In the genomic region with DNA sequence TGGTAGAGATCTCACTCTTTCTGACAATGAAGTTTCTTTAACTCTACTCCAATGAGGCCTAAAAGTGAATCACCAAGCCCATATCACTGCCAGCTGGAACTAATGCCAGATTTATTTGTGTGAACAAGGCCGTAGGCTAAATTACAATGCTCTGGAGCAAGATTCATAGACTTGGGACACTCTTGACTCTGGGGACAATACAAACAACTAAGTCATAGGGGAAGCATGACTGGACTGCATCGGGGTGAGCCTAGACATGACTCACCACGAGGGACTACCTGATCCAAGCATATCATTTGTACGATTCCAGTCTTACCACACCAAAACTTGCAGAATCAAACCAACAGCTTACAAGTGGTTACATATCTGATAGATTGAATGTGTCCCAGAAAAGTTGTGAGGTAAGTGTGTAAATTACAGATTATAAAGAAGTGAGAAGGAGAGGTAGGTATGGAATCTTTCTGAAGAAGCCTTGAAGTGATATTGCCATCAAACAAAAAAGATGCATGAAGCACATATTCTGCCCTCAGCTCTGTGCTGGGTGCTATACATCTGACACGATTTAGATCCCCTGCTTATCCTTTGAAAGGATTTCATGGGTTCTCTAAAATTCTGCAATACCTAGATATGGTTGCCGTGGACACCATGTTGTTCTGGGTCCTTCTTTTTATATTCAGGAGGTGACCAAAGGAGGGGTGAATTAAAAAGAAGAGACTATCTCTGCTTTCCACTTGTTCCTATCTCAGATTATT, we compare ENCODE assay signal across 15 cellular contexts.
A peak's percentile ranks its signal among the peaks of the same experiment; 100 is the strongest.
DNase-seq lines count a peak whose midpoint lies in the region; ATAC-seq, FAIRE-seq and TF ChIP-seq lines count a peak whose summit lies in the region.
"Had no signal": no experiment of that assay in that cellular context is flagged by ENCODE, and none has a peak within 500 bp of the region (broad histone marks: within the 10 kb centered on the region; RNA-seq: fewer than 3 reads in every experiment).

No MANE protein-coding gene starts in this region.

- H3K27me3 Mint-ChIP-seq in astrocyte (ENCODE audit: low read depth, unreplicated experiment) = no peaks in the 10 kb centered on the region
- no peaks in the 10 kb centered on the region for H3K27me3 Mint-ChIP-seq in endodermal cell (ENCODE audit: insufficient read depth)
- H3K27me3 Mint-ChIP-seq: activated CD8-positive, alpha-beta memory T cell treated with anti-CD3 and anti-CD28 coated beads, Interleukin-2, amount 10 ng/mL, durations not matched to agents 7 days and 5 days; activated naive CD4-positive, alpha-beta T cell treated with anti-CD3 and anti-CD28 coated beads, Interleukin-2, amount 10 ng/mL, durations not matched to agents 7 days and 5 days had no signal

- H4K20me1 ChIP-seq in astrocyte (ENCODE audit: insufficient read depth, low read length) = no peaks in the 10 kb centered on the region

- H3K36me3 ChIP-seq in astrocyte (ENCODE audit: insufficient read depth, low read length) (no peaks in the 10 kb centered on the region), endodermal cell (ENCODE audit: control insufficient read depth, insufficient read depth, low read length) (no peaks in the 10 kb centered on the region)

- ATAC-seq in foreskin keratinocyte = peak; percentile 86
- ATAC-seq: activated CD8-positive, alpha-beta memory T cell treated with anti-CD3 and anti-CD28 coated beads, Interleukin-2, amount 10 ng/mL, durations not matched to agents 7 days and 5 days; psoas muscle; WTC11 had no signal

- no peak overlapping the region for H3K9ac ChIP-seq in astrocyte (ENCODE audit: low read length)
- no peak overlapping the region for H3K9ac ChIP-seq in endodermal cell (ENCODE audit: extremely low read depth, low read length, poor library complexity, severe bottlenecking)

- 89 to 95% methylated on average over 2 to 6 of the region's 6 CpGs for WGBS in endodermal cell (ENCODE audit: insufficient coverage in 1 of 2, insufficient read length in 1 of 2), 2 experiments

- FAIRE-seq in astrocyte (lab: Jason Lieb, UNC) (no peak), RCC 7860 (lab: Jason Lieb, UNC) (no peak)

- peaks cover 5% of the 10 kb centered on the region for H3K4me1 ChIP-seq in astrocyte (ENCODE audit: insufficient read depth, low read length)
- H3K4me1 ChIP-seq in foreskin keratinocyte = no peaks in the 10 kb centered on the region
- H3K4me1 ChIP-seq in endodermal cell (ENCODE audit: control insufficient read depth, insufficient read depth, low read length) = no peaks in the 10 kb centered on the region
- H3K4me1 ChIP-seq: psoas muscle, testis had no signal

- H3K4me3 Mint-ChIP-seq in astrocyte (ENCODE audit: unreplicated experiment) (no peak overlapping the region), endodermal cell (no peak overlapping the region)
- H3K4me3 Mint-ChIP-seq: activated CD8-positive, alpha-beta memory T cell treated with anti-CD3 and anti-CD28 coated beads, Interleukin-2, amount 10 ng/mL, durations not matched to agents 7 days and 5 days; activated naive CD4-positive, alpha-beta T cell treated with anti-CD3 and anti-CD28 coated beads, Interleukin-2, amount 10 ng/mL, durations not matched to agents 7 days and 5 days; immature natural killer cell; WTC11 had no signal

- DNase-seq in AG04449 (ENCODE audit: low read depth, low spot score) (peak; percentile 28), HT1080 (ENCODE audit: low read depth) (peak; percentile 89), astrocyte (ENCODE audit: low read depth) (peak; percentile 83), foreskin keratinocyte (peak; percentile 77 to 83), HPDE6-E6E7 (ENCODE audit: extremely low spot score) (no peak), endodermal cell (no peak), mesenteric fat pad (ENCODE audit: low spot score) (no peak), RCC 7860 (ENCODE audit: low spot score) (no peak)
- DNase-seq: activated CD8-positive, alpha-beta memory T cell treated with anti-CD3 and anti-CD28 coated beads, Interleukin-2, amount 10 ng/mL, durations not matched to agents 7 days and 5 days; activated naive CD4-positive, alpha-beta T cell treated with anti-CD3 and anti-CD28 coated beads, Interleukin-2, amount 10 ng/mL, durations not matched to agents 7 days and 5 days; cerebellar nuclear complex; immature natural killer cell; psoas muscle; testis had no signal

- H2AFZ ChIP-seq in astrocyte (ENCODE audit: low read depth, low read length) = no peak overlapping the region

- H3K27ac ChIP-seq in astrocyte (ENCODE audit: low read depth, low read length) (peak overlapping the region; percentile 29), foreskin keratinocyte (no peak overlapping the region), endodermal cell (ENCODE audit: low read depth, low read length) (no peak overlapping the region)
- H3K27ac ChIP-seq: psoas muscle, testis had no signal

- peaks cover 4% of the 10 kb centered on the region for H3K4me1 Mint-ChIP-seq in astrocyte (ENCODE audit: low read depth, unreplicated experiment)
- H3K4me1 Mint-ChIP-seq in endodermal cell = peaks cover under 1% of the 10 kb centered on the region
- H3K4me1 Mint-ChIP-seq: activated CD8-positive, alpha-beta memory T cell treated with anti-CD3 and anti-CD28 coated beads, Interleukin-2, amount 10 ng/mL, durations not matched to agents 7 days and 5 days; activated naive CD4-positive, alpha-beta T cell treated with anti-CD3 and anti-CD28 coated beads, Interleukin-2, amount 10 ng/mL, durations not matched to agents 7 days and 5 days; immature natural killer cell; WTC11 had no signal

- TF ChIP-seq CTCF in AG04449 (IDR thresholded peaks at IDR 0.05; ENCODE audit: insufficient read depth, low read length, missing control alignments) (no peak), astrocyte (IDR thresholded peaks at IDR 0.05; ENCODE audit: insufficient read depth, low read depth, low read length) (no peak), foreskin keratinocyte (conservative IDR thresholded peaks at IDR 0.05) (no peak), endodermal cell (conservative IDR thresholded peaks at IDR 0.05) (no peak)

- CTCF ChIA-PET in AG04449 (lab: Yijun Ruan, JAX) = no interaction called here

- H3K4me3 ChIP-seq in AG04449 (ENCODE audit: low read depth, low read length) (no peak overlapping the region), astrocyte (ENCODE audit: insufficient read depth, low read depth, low read length) (no peak overlapping the region), endodermal cell (ENCODE audit: low read length) (no peak overlapping the region)
- H3K4me3 ChIP-seq: psoas muscle, testis had no signal

- no peaks in the 10 kb centered on the region for H3K79me2 ChIP-seq in astrocyte (ENCODE audit: insufficient read depth, low read length)

- peak overlapping the region; percentile 29 for H3K27ac Mint-ChIP-seq in astrocyte (ENCODE audit: unreplicated experiment)
- no peak overlapping the region for H3K27ac Mint-ChIP-seq in endodermal cell
- H3K27ac Mint-ChIP-seq: activated CD8-positive, alpha-beta memory T cell treated with anti-CD3 and anti-CD28 coated beads, Interleukin-2, amount 10 ng/mL, durations not matched to agents 7 days and 5 days; activated naive CD4-positive, alpha-beta T cell treated with anti-CD3 and anti-CD28 coated beads, Interleukin-2, amount 10 ng/mL, durations not matched to agents 7 days and 5 days; immature natural killer cell; WTC11 had no signal

- H3K27me3 ChIP-seq in astrocyte (ENCODE audit: insufficient read depth, low read length) (no peaks in the 10 kb centered on the region), foreskin keratinocyte (no peaks in the 10 kb centered on the region), endodermal cell (ENCODE audit: control insufficient read depth, insufficient read depth, low read length, poor library complexity, severe bottlenecking) (no peaks in the 10 kb centered on the region)
- H3K27me3 ChIP-seq: testis had no signal

- H3K4me2 ChIP-seq in astrocyte (ENCODE audit: low read length) = peak overlapping the region; percentile 48

- H3K36me3 Mint-ChIP-seq in astrocyte (ENCODE audit: low read depth, unreplicated experiment) (no peaks in the 10 kb centered on the region), endodermal cell (ENCODE audit: low read depth) (no peaks in the 10 kb centered on the region)
- H3K36me3 Mint-ChIP-seq: activated CD8-positive, alpha-beta memory T cell treated with anti-CD3 and anti-CD28 coated beads, Interleukin-2, amount 10 ng/mL, durations not matched to agents 7 days and 5 days; activated naive CD4-positive, alpha-beta T cell treated with anti-CD3 and anti-CD28 coated beads, Interleukin-2, amount 10 ng/mL, durations not matched to agents 7 days and 5 days; immature natural killer cell had no signal

- POLR2A ChIA-PET in AG04449 (lab: Yijun Ruan, JAX) = interaction anchor here (0.6 kb wide), 1 partner anchor 10 kb away, joined by 4 read pairs; no protein-coding TSS in a partner anchor

- H3K9me3 ChIP-seq in astrocyte (ENCODE audit: insufficient read depth, low read depth, low read length) = no peaks in the 10 kb centered on the region
- peaks cover 4% of the 10 kb centered on the region for H3K9me3 ChIP-seq in endodermal cell (ENCODE audit: control insufficient read depth, low read length)
- H3K9me3 ChIP-seq: psoas muscle, testis had no signal

- H3K9me3 Mint-ChIP-seq in astrocyte (ENCODE audit: unreplicated experiment) = peaks cover 5% of the 10 kb centered on the region
- peaks cover 3% of the 10 kb centered on the region for H3K9me3 Mint-ChIP-seq in endodermal cell

Comparison
In these comparisons a context has a peak if more than half of its experiments do, and no peak if none do; other contexts are left out.
1. DNase-seq: peak in AG04449 (single experiment), HT1080 (single experiment), astrocyte (single experiment) and foreskin keratinocyte (2 of 2); none in HPDE6-E6E7 (single experiment), endodermal cell (single experiment), mesenteric fat pad (single experiment) and RCC 7860 (single experiment).